Comparison of ENCODE assay signal across 9 cellular contexts in genomic region chr1:912740-913301, GRCh38. TPM values are rescaled to one million over a fixed set of nuclear protein-coding genes. Genes with fewer than 3 reads are reported as not detected.
DNase-seq lines count a peak whose midpoint lies in the region; TF ChIP-seq lines count a peak whose summit lies in the region.
"Had no signal": no experiment of that assay in that cellular context is flagged by ENCODE, and none has a peak within 500 bp of the region (broad histone marks: within the 10 kb centered on the region; RNA-seq: fewer than 3 reads in every experiment).

No MANE protein-coding gene starts in this region.

- no peaks in the 10 kb centered on the region for H3K79me2 ChIP-seq in OCI-LY7 (ENCODE audit: insufficient read depth, low read depth, low read length)

- H4K20me1 ChIP-seq in OCI-LY7 (ENCODE audit: insufficient read depth, low read length) = no peaks in the 10 kb centered on the region

- H2AFZ ChIP-seq in OCI-LY7 (ENCODE audit: low read length) = no peak overlapping the region

- H3K4me3 ChIP-seq in OCI-LY7 (ENCODE audit: low read depth, low read length, poor library complexity, severe bottlenecking) = no peak overlapping the region

- H3K27ac Mint-ChIP-seq in nephron progenitor cell = no peak overlapping the region
- H3K27ac Mint-ChIP-seq: activated naive CD4-positive, alpha-beta T cell treated with anti-CD3 and anti-CD28 coated beads, Interleukin-2, amount 50 U/mL, for 24 hours had no signal

- peaks cover 58% of the 10 kb centered on the region for H3K27me3 Mint-ChIP-seq in nephron progenitor cell (ENCODE audit: low read depth, poor library complexity)

- CTCF ChIA-PET in OCI-LY7 (lab: Charles Lee; ENCODE audit: unreplicated experiment) = no interaction called here
- CTCF ChIA-PET in RWPE1 (lab: Yijun Ruan, JAX) = interaction anchor here (0.6 to 3.4 kb wide), 2 partner anchors 8 to 26 kb away, joined by 3 to 18 read pairs; no protein-coding TSS in a partner anchor

- peak overlapping the region; percentile 44 for H3K4me3 Mint-ChIP-seq in nephron progenitor cell
- H3K4me3 Mint-ChIP-seq: activated naive CD4-positive, alpha-beta T cell treated with anti-CD3 and anti-CD28 coated beads, Interleukin-2, amount 50 U/mL, for 24 hours had no signal

- no peaks in the 10 kb centered on the region for H3K9me2 ChIP-seq in OCI-LY7 (ENCODE audit: insufficient read depth, low read length)

- intact Hi-C loops in OCI-LY7 (cut with micrococcal nuclease; ENCODE audit: unreplicated experiment) = no loop called here

- BruUV-seq in OCI-LY7 (replicated peaks; lab: Mats Ljungman, UMichigan) = no TSS peak

- H3K27ac ChIP-seq in OCI-LY7 (ENCODE audit: low read depth, low read length, poor library complexity, severe bottlenecking) (no peak overlapping the region), RWPE1 (no peak overlapping the region)

- peak; percentile 32 for DNase-seq in Daoy (ENCODE audit: low read depth)
- DNase-seq in Kasumi-1 (lab: John Stamatoyannopoulos, UW) = peak; percentile 86 to 87
- peak; percentile 64 for DNase-seq in ecto neural progenitor cell (ENCODE audit: low spot score)
- no peak for DNase-seq in nephron progenitor cell
- no peak for DNase-seq in OCI-LY7 (ENCODE audit: low spot score)
- no peak for DNase-seq in NCI-H1092 (lab: John Stamatoyannopoulos, UW)
- DNase-seq in RWPE1 (ENCODE audit: low spot score) = no peak
- DNase-seq: SIG-M5 had no signal

- POLR2A ChIA-PET in OCI-LY7 (lab: Charles Lee) (no interaction called here), RWPE1 (lab: Yijun Ruan, JAX; ENCODE audit: low non-redundant PET) (no interaction called here)

- H3K4me1 ChIP-seq in OCI-LY7 (ENCODE audit: insufficient read depth, low read length, poor library complexity, severe bottlenecking) = no peaks in the 10 kb centered on the region

- TF ChIP-seq CTCF in nephron progenitor cell (IDR thresholded peaks at IDR 0.05) (peak; percentile 29), OCI-LY7 (conservative IDR thresholded peaks at IDR 0.05; ENCODE audit: low read length) (no peak), RWPE1 (conservative IDR thresholded peaks at IDR 0.05; ENCODE audit: low read depth) (no peak)

- H3K9me3 Mint-ChIP-seq in nephron progenitor cell = peaks cover 4% of the 10 kb centered on the region
- H3K9me3 Mint-ChIP-seq: activated naive CD4-positive, alpha-beta T cell treated with anti-CD3 and anti-CD28 coated beads, Interleukin-2, amount 50 U/mL, for 24 hours had no signal

- H3K36me3 Mint-ChIP-seq in nephron progenitor cell (ENCODE audit: low read depth) = peaks cover 5% of the 10 kb centered on the region

- H3K36me3 ChIP-seq in OCI-LY7 (ENCODE audit: insufficient read depth, low read length) = no peaks in the 10 kb centered on the region

- no peaks in the 10 kb centered on the region for H3K9me3 ChIP-seq in OCI-LY7 (ENCODE audit: low read length)

- H3K4me1 Mint-ChIP-seq in nephron progenitor cell = peaks cover 75% of the 10 kb centered on the region

- H3K4me2 ChIP-seq in OCI-LY7 (ENCODE audit: low read length) = no peak overlapping the region

RNA-seq across cellular contexts. Expression of gene SAMD11, which starts 10.9 kb away (rescaled TPM):
- 24.3 and 29.0 TPM in 2 replicates for total RNA-seq in Daoy (2014; rRNA removed; shearing (Covaris generic))
- total RNA-seq in OCI-LY7 (2014; rRNA removed; shearing (Covaris generic)) = 0.06 TPM in 1 of 2 replicates, not detected in the other
- total RNA-seq in OCI-LY7 (2022) = not detected in 2 replicates

RNA-seq across cellular contexts. Expression of gene NOC2L, which starts 46.2 kb away (rescaled TPM):
- total RNA-seq in Daoy (2014; rRNA removed; shearing (Covaris generic)) = 256 and 271 TPM in 2 replicates
- 77.9 and 84.0 TPM in 2 replicates for total RNA-seq in OCI-LY7 (2014; rRNA removed; shearing (Covaris generic))
- total RNA-seq in OCI-LY7 (2022) = 72.1 and 99.0 TPM in 2 replicates

RNA-seq across cellular contexts. Expression of gene KLHL17, which starts 47.6 kb away (rescaled TPM):
- 9.4 and 13.9 TPM in 2 replicates for total RNA-seq in Daoy (2014; rRNA removed; shearing (Covaris generic))
- 20.7 and 21.7 TPM in 2 replicates for total RNA-seq in OCI-LY7 (2014; rRNA removed; shearing (Covaris generic))
- total RNA-seq in OCI-LY7 (2022) = 23.3 and 24.2 TPM in 2 replicates

RNA-seq across cellular contexts. Expression of gene PLEKHN1, which starts 53.5 kb away (rescaled TPM):
- total RNA-seq in Daoy (2014; rRNA removed; shearing (Covaris generic)) = 0.11 and 3.8 TPM in 2 replicates
- total RNA-seq in OCI-LY7 (2014; rRNA removed; shearing (Covaris generic)) = 0.05 TPM in 1 of 2 replicates, not detected in the other
- not detected in 2 replicates for total RNA-seq in OCI-LY7 (2022)

Comparison
In these comparisons a context has a peak if more than half of its experiments do, and no peak if none do; other contexts are left out.
1. DNase-seq: peak in Daoy (single experiment), Kasumi-1 (2 of 2) and ecto neural progenitor cell (single experiment); none in nephron progenitor cell (single experiment), OCI-LY7 (single experiment), NCI-H1092 (single experiment) and RWPE1 (single experiment).
2. RNA of gene SAMD11, which starts 10.9 kb away (total RNA-seq): 24.3 to 29.0 TPM in Daoy; 0.06 TPM in OCI-LY7; every median in the first group is over 10 times any median in the second.